1 cellular context compared by ENCODE assay signal in genomic region chr9:89603629-89604462, GRCh38.
TF ChIP-seq lines count a peak whose summit lies in the region.

No MANE protein-coding gene starts in this region.

TF ChIP-seq in HepG2, 621 proteins besides CTCF, POLR2A, EP300 and RAD21 (continued from another document):
- no peak for TF ChIP-seq TFDP2 (CRISPR knock-in tag; IDR thresholded peaks at IDR 0.05)
- TF ChIP-seq ZNF614 (CRISPR knock-in tag; IDR thresholded peaks at IDR 0.05; ENCODE audit: borderline replicate concordance): 0 out of 2 replicates have a peak, but pooled peaks have one; percentile 16
- peak; percentile 22; the same call in 1 of the 2 replicates for TF ChIP-seq SALL1 (CRISPR knock-in tag; IDR thresholded peaks at IDR 0.05)
- no peak for TF ChIP-seq ARNT (IDR thresholded peaks at IDR 0.05)
- TF ChIP-seq ZNF558 (CRISPR knock-in tag; IDR thresholded peaks at IDR 0.05; ENCODE audit: borderline replicate concordance): no peak
- TF ChIP-seq FUBP1 (CRISPR knock-in tag; IDR thresholded peaks at IDR 0.05; ENCODE audit: borderline replicate concordance): no peak
- no peak for TF ChIP-seq RAD51 (IDR thresholded peaks at IDR 0.05; ENCODE audit: borderline replicate concordance)
- no peak for TF ChIP-seq DBP (CRISPR knock-in tag; IDR thresholded peaks at IDR 0.05; ENCODE audit: not compliant biosample characterization)
- no peak for TF ChIP-seq SAFB2 (CRISPR knock-in tag; IDR thresholded peaks at IDR 0.05; ENCODE audit: borderline replicate concordance, low read depth)
- TF ChIP-seq AKAP8 (CRISPR knock-in tag; IDR thresholded peaks at IDR 0.05): no peak
- TF ChIP-seq KLF15 (CRISPR knock-in tag; IDR thresholded peaks at IDR 0.05; ENCODE audit: borderline replicate concordance): no peak
- no peak for TF ChIP-seq MXD4 (CRISPR knock-in tag; IDR thresholded peaks at IDR 0.05)
- TF ChIP-seq ARID5B (CRISPR knock-in tag; IDR thresholded peaks at IDR 0.05): no peak
- TF ChIP-seq TP53 (CRISPR knock-in tag; conservative IDR thresholded peaks at IDR 0.05): no peak
- no peak for TF ChIP-seq GABPA (IDR thresholded peaks at IDR 0.05; ENCODE audit: low read depth, low read length)
- no peak for TF ChIP-seq GABPA (CRISPR knock-in tag; IDR thresholded peaks at IDR 0.05; ENCODE audit: low read depth)
- no peak for TF ChIP-seq EHMT2 (IDR thresholded peaks at IDR 0.05; ENCODE audit: borderline replicate concordance, low read depth, low read length)
- TF ChIP-seq TBL1XR1 (IDR thresholded peaks at IDR 0.05; ENCODE audit: borderline replicate concordance, low read length, partially characterized antibody): no peak
- TF ChIP-seq ELF1 (CRISPR knock-in tag; IDR thresholded peaks at IDR 0.05): no peak
- TF ChIP-seq SIN3A (IDR thresholded peaks at IDR 0.05; ENCODE audit: borderline replicate concordance, low read depth, low read length): no peak
- TF ChIP-seq ZNF3 (CRISPR knock-in tag; IDR thresholded peaks at IDR 0.05): no peak
- TF ChIP-seq DMAP1 (CRISPR knock-in tag; IDR thresholded peaks at IDR 0.05): no peak
- TF ChIP-seq RBM22 (optimal IDR thresholded peaks at IDR 0.05; ENCODE audit: low read length): no peak
- peak; percentile 27; the same call in 1 of the 2 replicates for TF ChIP-seq ZNF687 (CRISPR knock-in tag; IDR thresholded peaks at IDR 0.05)
- no peak for TF ChIP-seq ZNF484 (CRISPR knock-in tag; IDR thresholded peaks at IDR 0.05; ENCODE audit: borderline replicate concordance, low read depth)
- TF ChIP-seq CENPBD1 (CRISPR knock-in tag; IDR thresholded peaks at IDR 0.05; ENCODE audit: borderline replicate concordance, low read depth): no peak
- TF ChIP-seq PHF5A (CRISPR knock-in tag; IDR thresholded peaks at IDR 0.05; ENCODE audit: low read depth, unreplicated experiment): no peak
- no peak for TF ChIP-seq SOX5 (CRISPR knock-in tag; IDR thresholded peaks at IDR 0.05; ENCODE audit: borderline replicate concordance)
- no peak for TF ChIP-seq AKNA (CRISPR knock-in tag; IDR thresholded peaks at IDR 0.05; ENCODE audit: borderline replicate concordance)
TF ChIP-seq in HepG2: peak in this region for 17.
